ENCODE assay signal across 18 cellular contexts in genomic region chr10:62402503-62402902, GRCh38. TPM values are rescaled to one million over a fixed set of nuclear protein-coding genes. Genes with fewer than 3 reads are reported as not detected.
DNase-seq lines count a peak whose midpoint lies in the region; ATAC-seq and TF ChIP-seq lines count a peak whose summit lies in the region.
"Had no signal": no experiment of that assay in that cellular context is flagged by ENCODE, and none has a peak within 500 bp of the region (broad histone marks: within the 10 kb centered on the region; RNA-seq: fewer than 3 reads in every experiment).

No MANE protein-coding gene starts in this region.

- H3K4me3 Mint-ChIP-seq in activated naive CD4-positive, alpha-beta T cell treated with anti-CD3 and anti-CD28 coated beads, Interleukin-2, amount 10 ng/mL, durations not matched to agents 7 days and 5 days, result no peak overlapping the region
- H3K4me3 Mint-ChIP-seq: CD4-positive, alpha-beta memory T cell had no signal

- intact Hi-C loops in dorsolateral prefrontal cortex (cut with DNase I) (loop anchor here in 1 of 2 donors (10.0 kb wide), 1 partner anchor 138 kb away; the partner anchor contains the start of gene RTKN2), uterus (cut with DNase I; ENCODE audit: low total_unique reads) (no loop called here)

- peaks cover 4% of the 10 kb centered on the region for H3K27me3 Mint-ChIP-seq in activated naive CD4-positive, alpha-beta T cell treated with anti-CD3 and anti-CD28 coated beads, Interleukin-2, amount 10 ng/mL, durations not matched to agents 7 days and 5 days

- H3K4me1 ChIP-seq in GM23248 (ENCODE audit: insufficient read depth) (peaks cover 8% of the 10 kb centered on the region), uterus (no peaks in the 10 kb centered on the region)
- H3K4me1 ChIP-seq: HAP-1 had no signal

- no peak overlapping the region for H2AFZ ChIP-seq in GM23248

- H3K79me2 ChIP-seq in GM23248 (ENCODE audit: insufficient read depth), result no peaks in the 10 kb centered on the region

- no peaks in the 10 kb centered on the region for H4K20me1 ChIP-seq in GM23248 (ENCODE audit: insufficient read depth)

- TF ChIP-seq POLR2A in uterus (IDR thresholded peaks at IDR 0.05), result no peak

- H3K36me3 ChIP-seq in GM23248 (ENCODE audit: low read depth), result no peaks in the 10 kb centered on the region
- H3K36me3 ChIP-seq in uterus, result no peaks in the 10 kb centered on the region
- H3K36me3 ChIP-seq: HAP-1 had no signal

- H3K4me3 ChIP-seq in GM23248 (no peak overlapping the region), dorsolateral prefrontal cortex (no peak overlapping the region), uterus (no peak overlapping the region)
- H3K4me3 ChIP-seq: GM12878, HAP-1 had no signal

- ATAC-seq in HG03280 (IDR thresholded peaks at IDR 0.05; ENCODE audit: unreplicated experiment), result no peak
- ATAC-seq: GM12878 had no signal

- TF ChIP-seq CTCF in dorsolateral prefrontal cortex (IDR thresholded peaks at IDR 0.05 in 54 of 56, conservative IDR thresholded peaks at IDR 0.05 in 2 of 56; ENCODE audit: low read depth in 1 of 56, partially characterized antibody in 56 of 56) (no peak), uterus (IDR thresholded peaks at IDR 0.05) (no peak)

- CTCF ChIA-PET in activated naive CD4-positive, alpha-beta T cell treated with anti-CD3 and anti-CD28 coated beads, Interleukin-2, amount 10 ng/mL, durations not matched to agents 7 days and 5 days (lab: Charles Lee), result interaction anchor here (0.6 kb wide), 1 partner anchor 16 kb away, joined by 3 read pairs; no protein-coding TSS in a partner anchor

- H3F3A ChIP-seq in GM23248 (ENCODE audit: insufficient read depth), result no peaks in the 10 kb centered on the region

- H3K9me3 Mint-ChIP-seq in activated naive CD4-positive, alpha-beta T cell treated with anti-CD3 and anti-CD28 coated beads, Interleukin-2, amount 10 ng/mL, durations not matched to agents 7 days and 5 days, result peaks cover 4% of the 10 kb centered on the region

- H3K27ac ChIP-seq in GM23248 (no peak overlapping the region), dorsolateral prefrontal cortex (peak overlapping the region in 40 of 59 donors; percentile 4 to 83 (median 52)), uterus (no peak overlapping the region)

- no peak overlapping the region for H3K27ac Mint-ChIP-seq in activated naive CD4-positive, alpha-beta T cell treated with anti-CD3 and anti-CD28 coated beads, Interleukin-2, amount 10 ng/mL, durations not matched to agents 7 days and 5 days
- H3K27ac Mint-ChIP-seq: CD4-positive, alpha-beta memory T cell had no signal

- H3K4me1 Mint-ChIP-seq in activated naive CD4-positive, alpha-beta T cell treated with anti-CD3 and anti-CD28 coated beads, Interleukin-2, amount 10 ng/mL, durations not matched to agents 7 days and 5 days, result no peaks in the 10 kb centered on the region

- H3K36me3 Mint-ChIP-seq in activated naive CD4-positive, alpha-beta T cell treated with anti-CD3 and anti-CD28 coated beads, Interleukin-2, amount 10 ng/mL, durations not matched to agents 7 days and 5 days, result no peaks in the 10 kb centered on the region

- H3K27me3 ChIP-seq in GM23248 (replicated peaks; ENCODE audit: insufficient read depth) (no peaks in the 10 kb centered on the region), dorsolateral prefrontal cortex (no peaks in the 10 kb centered on the region), uterus (no peaks in the 10 kb centered on the region)

- H3K9me3 ChIP-seq in GM23248 (ENCODE audit: low read depth) (no peaks in the 10 kb centered on the region), uterus (no peaks in the 10 kb centered on the region)
- H3K9me3 ChIP-seq: HAP-1 had no signal

- in situ Hi-C loops in GM23248 (cut with MboI), result no loop called here

- H3K9me2 ChIP-seq in GM23248 (ENCODE audit: insufficient read depth), result no peaks in the 10 kb centered on the region

- H3K4me2 ChIP-seq in GM23248 (ENCODE audit: unreplicated experiment), result no peak overlapping the region

- H3K9ac ChIP-seq in GM23248, result no peak overlapping the region

- DNase-seq in GM23248 (peak; percentile 57), dorsolateral prefrontal cortex (no peak), inferior parietal cortex (ENCODE audit: extremely low spot score) (peak; percentile 32), DMS153 (lab: John Stamatoyannopoulos, UW) (no peak), uterus (no peak)
- no peak for DNase-seq in activated naive CD4-positive, alpha-beta T cell treated with anti-CD3 and anti-CD28 coated beads, Interleukin-2, amount 10 ng/mL, durations not matched to agents 7 days and 5 days
- DNase-seq: 8988T; C1 segment of cervical spinal cord; Calu3; CD4-positive, alpha-beta memory T cell; COR-L47; DND-41; EL; GDM1; GOT3 had no signal

RNA-seq across cellular contexts. Expression of gene ZNF365, which starts 28.3 kb away (rescaled TPM):
- total RNA-seq in GM23248 (2014; rRNA removed; shearing (Covaris generic)), result 0.86 and 2.4 TPM in 2 replicates
- polyA plus RNA-seq in GM23248 (2016; fragmentation: Nextera tagmentation; extraction: Ambion mirVana), result 0.76 and 1.4 TPM in 2 replicates
- total RNA-seq in dorsolateral prefrontal cortex (100 to 1,000 TPM in 105 of 120 experiments, 10 to 100 TPM in 15; 50.7 to 183 (median 129) TPM), uterus (1 to 10 TPM in 1 of 4 donors, not detected in 3; 1.3 TPM)
- total RNA-seq: GM12878 had no signal

Comparison
In these comparisons a context has a peak if more than half of its experiments do, and no peak if none do; other contexts are left out.
1. DNase-seq: peak in GM23248 (single experiment) and inferior parietal cortex (single experiment); none in dorsolateral prefrontal cortex (0 of 10), DMS153 (single experiment), activated naive CD4-positive, alpha-beta T cell treated with anti-CD3 and anti-CD28 coated beads, Interleukin-2, amount 10 ng/mL, durations not matched to agents 7 days and 5 days (single experiment) and uterus (0 of 2).
2. H3K27ac ChIP-seq: peak in dorsolateral prefrontal cortex (40 of 59); none in GM23248 (single experiment) and uterus (0 of 2).
3. RNA of gene ZNF365, which starts 28.3 kb away (total RNA-seq): 50.7 to 183 TPM in dorsolateral prefrontal cortex; 0.86 to 2.4 TPM in GM23248 and 1.3 TPM in uterus; every median in the first group is over 10 times any median in the second.